In genomic region chr10:60572511-60573194, GRCh38 we compare ENCODE assay signal across 8 cellular contexts.
DNase-seq lines count a peak whose midpoint lies in the region; ATAC-seq and TF ChIP-seq lines count a peak whose summit lies in the region.

No MANE protein-coding gene starts in this region.

- H3K4me1 Mint-ChIP-seq in activated naive CD8-positive, alpha-beta T cell (ENCODE audit: low read depth), result peaks cover 20% of the 10 kb centered on the region
- H3K4me1 Mint-ChIP-seq in osteocyte (ENCODE audit: unreplicated experiment), result peaks cover 52% of the 10 kb centered on the region

- peak; percentile 29 for DNase-seq in NCI-H2107 (lab: John Stamatoyannopoulos, UW)
- peak; percentile 13 to 23 for DNase-seq in heart right ventricle
- DNase-seq in osteocyte (ENCODE audit: extremely low spot score, unreplicated experiment), result no peak
- DNase-seq in HCEC 1CT, result no peak
- no peak for DNase-seq in NCI-H2081 treated with DMSO at 0.1 percent for 48 hours (lab: John Stamatoyannopoulos, UW)

- peak overlapping the region in 9 of 10 donors; percentile 14 to 51 (median 45) for H3K4me3 ChIP-seq in heart right ventricle

- H3K4me1 ChIP-seq in heart right ventricle, result peaks cover 0 to 19% (median 8%) of the 10 kb centered on the region in 9 donors

- H3K36me3 ChIP-seq in heart right ventricle, result no peaks in the 10 kb centered on the region

- no peaks in the 10 kb centered on the region for H3K27me3 ChIP-seq in heart right ventricle

- H3K9me3 ChIP-seq in heart right ventricle, result peaks cover 0 to 3% (median 0%) of the 10 kb centered on the region in 11 donors

- H3K4me3 Mint-ChIP-seq in activated naive CD8-positive, alpha-beta T cell, result peak overlapping the region; percentile 81
- peak overlapping the region; percentile 83 for H3K4me3 Mint-ChIP-seq in osteocyte (ENCODE audit: unreplicated experiment)

- peaks cover 2% of the 10 kb centered on the region for H3K9me3 Mint-ChIP-seq in activated naive CD8-positive, alpha-beta T cell (ENCODE audit: low read depth)
- peaks cover 6% of the 10 kb centered on the region for H3K9me3 Mint-ChIP-seq in osteocyte (ENCODE audit: unreplicated experiment)

- peaks cover 7% of the 10 kb centered on the region for H3K27me3 Mint-ChIP-seq in activated naive CD8-positive, alpha-beta T cell
- no peaks in the 10 kb centered on the region for H3K27me3 Mint-ChIP-seq in osteocyte (ENCODE audit: unreplicated experiment)

- 1 to 2% methylated on average over 12 of the region's 12 CpGs for WGBS in heart right ventricle, 2 donors

- H3K27ac Mint-ChIP-seq in activated naive CD8-positive, alpha-beta T cell, result peak overlapping the region; percentile 78
- H3K27ac Mint-ChIP-seq in osteocyte (ENCODE audit: unreplicated experiment), result peak overlapping the region; percentile 88

- peak overlapping the region in 8 of 10 donors; percentile 35 to 68 (median 52) for H3K27ac ChIP-seq in heart right ventricle

- no peak for TF ChIP-seq CTCF in heart right ventricle (IDR thresholded peaks at IDR 0.05)
- TF ChIP-seq CTCF in osteocyte (IDR thresholded peaks at IDR 0.05), result no peak

- intact Hi-C loops in heart right ventricle (cut with DNase I), result no loop called here

- ATAC-seq in GM21390 (IDR thresholded peaks at IDR 0.05; ENCODE audit: unreplicated experiment) (peak; percentile 54), heart right ventricle (peak in 7 of 8 donors; percentile 62 to 86 (median 78)), HG03095 (IDR thresholded peaks at IDR 0.05; ENCODE audit: unreplicated experiment) (no peak)

- H3K36me3 Mint-ChIP-seq in activated naive CD8-positive, alpha-beta T cell, result no peaks in the 10 kb centered on the region
- H3K36me3 Mint-ChIP-seq in osteocyte (ENCODE audit: unreplicated experiment), result no peaks in the 10 kb centered on the region

Comparison
In these comparisons a context has a peak if more than half of its experiments do, and no peak if none do; other contexts are left out.
1. DNase-seq: peak in NCI-H2107 (single experiment) and heart right ventricle (2 of 2); none in osteocyte (single experiment), HCEC 1CT (single experiment) and NCI-H2081 treated with DMSO at 0.1 percent for 48 hours (single experiment).